In genomic region chr18:34976899-34977786, GRCh38 we compare ENCODE assay signal across 8 cellular contexts.
A peak's percentile ranks its signal among the peaks of the same experiment; 100 is the strongest.
DNase-seq lines count a peak whose midpoint lies in the region; ATAC-seq and TF ChIP-seq lines count a peak whose summit lies in the region.

No MANE protein-coding gene starts in this region.

- 0 to 1% (median 0%) methylated on average over 64 to 78 of the region's 78 CpGs for WGBS in ovary, 3 donors
- 1% methylated on average over 33 to 34 of the region's 78 CpGs for whole genome bisulfite sequencing in thyroid gland, 2 donors

- no peaks in the 10 kb centered on the region for H3K36me3 Mint-ChIP-seq in activated naive CD4-positive, alpha-beta T cell treated with anti-CD3 and anti-CD28 coated beads for 36 hours (ENCODE audit: low read depth)

- peaks cover 5% of the 10 kb centered on the region for H3K27me3 Mint-ChIP-seq in activated naive CD4-positive, alpha-beta T cell treated with anti-CD3 and anti-CD28 coated beads for 36 hours (ENCODE audit: low read depth)

- no peaks in the 10 kb centered on the region for H3K9me2 ChIP-seq in Karpas-422 (replicated peaks; ENCODE audit: insufficient read depth, low read length)

- CTCF ChIA-PET in activated naive CD4-positive, alpha-beta T cell treated with anti-CD3 and anti-CD28 coated beads for 36 hours (lab: Charles Lee), result no interaction called here

- no peaks in the 10 kb centered on the region for H3K79me2 ChIP-seq in Karpas-422 (ENCODE audit: low read length)

- no peaks in the 10 kb centered on the region for H4K20me1 ChIP-seq in Karpas-422 (ENCODE audit: insufficient read depth, low read depth, low read length)

- peak overlapping the region; percentile 60 for H3K9ac ChIP-seq in Karpas-422 (ENCODE audit: low read length)

- no peak overlapping the region for H3K27ac Mint-ChIP-seq in activated naive CD4-positive, alpha-beta T cell treated with anti-CD3 and anti-CD28 coated beads for 36 hours

- peak overlapping the region; percentile 88 for H3K4me2 ChIP-seq in Karpas-422 (ENCODE audit: low read depth, low read length, poor library complexity, severe bottlenecking)

- peak overlapping the region; percentile 92 for H2AFZ ChIP-seq in Karpas-422 (ENCODE audit: low read length)

- TF ChIP-seq CTCF in ovary (IDR thresholded peaks at IDR 0.05) (no peak), thyroid gland (IDR thresholded peaks at IDR 0.05) (no peak)

- H3K9me3 ChIP-seq in Karpas-422 (ENCODE audit: low read length) (no peaks in the 10 kb centered on the region), SJCRH30 (replicated peaks) (no peaks in the 10 kb centered on the region), ovary (no peaks in the 10 kb centered on the region), thyroid gland (no peaks in the 10 kb centered on the region)

- no peak overlapping the region for H3K27ac ChIP-seq in Karpas-422 (ENCODE audit: low read length)
- no peak overlapping the region for H3K27ac ChIP-seq in SJCRH30
- no peak overlapping the region for H3K27ac ChIP-seq in ovary
- H3K27ac ChIP-seq in thyroid gland, result peak overlapping the region; percentile 4 to 67 (median 12)

- H3K4me1 ChIP-seq in Karpas-422 (ENCODE audit: low read length) (peaks cover 28% of the 10 kb centered on the region), SJCRH30 (no peaks in the 10 kb centered on the region), ovary (ENCODE audit: insufficient read depth) (peaks cover 2% of the 10 kb centered on the region), thyroid gland (no peaks in the 10 kb centered on the region)

- no peaks in the 10 kb centered on the region for H3K9me3 Mint-ChIP-seq in activated naive CD4-positive, alpha-beta T cell treated with anti-CD3 and anti-CD28 coated beads for 36 hours

- TF ChIP-seq POLR2A in ovary (IDR thresholded peaks at IDR 0.05) (no peak), thyroid gland (IDR thresholded peaks at IDR 0.05) (peak in 1 of 2 donors; percentile 77)

- TF ChIP-seq EP300 in ovary (IDR thresholded peaks at IDR 0.05), result no peak

- H3K27me3 ChIP-seq in Karpas-422 (ENCODE audit: low read length) (no peaks in the 10 kb centered on the region), SJCRH30 (no peaks in the 10 kb centered on the region), ovary (no peaks in the 10 kb centered on the region), thyroid gland (no peaks in the 10 kb centered on the region)

- H3K4me3 ChIP-seq in Karpas-422 (ENCODE audit: low read length) (peak overlapping the region; percentile 75), SJCRH30 (peak overlapping the region; percentile 63), ovary (peak overlapping the region; percentile 53), thyroid gland (replicated peaks in 1 of 3) (peak overlapping the region; percentile 55 to 83 (median 71))

- peak overlapping the region; percentile 85 for H3K4me3 Mint-ChIP-seq in activated naive CD4-positive, alpha-beta T cell treated with anti-CD3 and anti-CD28 coated beads for 36 hours

- DNase-seq in DMS 273 (lab: John Stamatoyannopoulos, UW; ENCODE audit: unreplicated experiment) (peak; percentile 79), Karpas-422 (peak; percentile 89), SJCRH30 (peak; percentile 66 to 68), Right ventricle myocardium inferior (ENCODE audit: missing footprints) (peak; percentile 85), ovary (peak; percentile 42 to 63 (median 58)), thyroid gland (peak; percentile 86 to 89)
- peak; percentile 79 for DNase-seq in activated naive CD4-positive, alpha-beta T cell treated with anti-CD3 and anti-CD28 coated beads for 36 hours

- no peaks in the 10 kb centered on the region for H3K36me3 ChIP-seq in Karpas-422 (ENCODE audit: insufficient read depth, low read length)
- no peaks in the 10 kb centered on the region for H3K36me3 ChIP-seq in SJCRH30
- H3K36me3 ChIP-seq in ovary, result no peaks in the 10 kb centered on the region
- no peaks in the 10 kb centered on the region for H3K36me3 ChIP-seq in thyroid gland

- H3K4me1 Mint-ChIP-seq in activated naive CD4-positive, alpha-beta T cell treated with anti-CD3 and anti-CD28 coated beads for 36 hours (ENCODE audit: low read depth), result peaks cover 23% of the 10 kb centered on the region

- ATAC-seq in GM21737 (IDR thresholded peaks at IDR 0.05; ENCODE audit: unreplicated experiment), result peak; percentile 68
- ATAC-seq in Right ventricle myocardium inferior, result peak; percentile 82

- intact Hi-C loops in activated naive CD4-positive, alpha-beta T cell treated with anti-CD3 and anti-CD28 coated beads for 36 hours (cut with micrococcal nuclease), result loop anchor here (5.0 kb wide), 1 partner anchor 640 kb away; no protein-coding TSS in a partner anchor
- intact Hi-C loops in Right ventricle myocardium inferior (cut with DNase I), result loop anchor here (5.0 kb wide), 1 partner anchor 95 kb away; no protein-coding TSS in a partner anchor
- intact Hi-C loops in ovary (cut with DNase I), result loop anchor here in 1 of 4 donors (10.0 kb wide), 1 partner anchor 92 kb away; no protein-coding TSS in a partner anchor
- intact Hi-C loops in thyroid gland (cut with DNase I), result no loop called here

Comparison
In these comparisons a context has a peak if more than half of its experiments do, and no peak if none do; other contexts are left out.
1. H3K27ac ChIP-seq: peak in thyroid gland (3 of 3); none in Karpas-422 (single experiment), SJCRH30 (single experiment) and ovary (0 of 2).
2. Peak in every context shown above with its lines, with median percentiles within 50 percentile points of each other: DNase-seq and H3K4me3 ChIP-seq.